Comparison of ENCODE assay signal across 1 cellular context in the genomic region with DNA sequence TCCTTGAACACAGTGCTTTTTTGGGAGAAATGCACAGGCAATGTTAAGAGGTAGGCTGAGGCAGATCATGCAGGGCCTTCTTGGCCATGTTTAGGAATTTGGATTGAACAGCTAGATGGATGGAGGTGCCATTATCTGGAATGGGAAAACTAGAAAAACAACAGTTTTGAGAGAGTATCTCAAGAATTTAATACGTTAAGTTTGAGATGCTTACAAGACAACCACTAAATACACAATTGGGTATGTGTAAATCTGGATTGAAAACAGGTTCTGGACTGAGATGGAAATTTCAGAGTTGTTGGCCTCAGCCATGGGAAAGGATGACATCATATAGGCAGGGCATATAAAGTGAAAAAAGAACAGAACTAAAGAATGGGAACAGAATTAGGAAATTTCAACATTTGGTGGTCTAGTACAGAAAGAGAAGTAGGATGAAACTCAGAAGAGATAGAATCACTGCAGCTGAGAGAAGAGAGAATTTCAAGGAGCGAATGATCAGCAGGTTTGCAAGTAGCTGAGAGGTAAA.
TF ChIP-seq lines count a peak whose summit lies in the region.

No MANE protein-coding gene starts in this region.

TF ChIP-seq in HEK293, 187 proteins besides CTCF, POLR2A, EP300 and RAD21 (continued from another document):
- TF ChIP-seq ZNF248 (tag by site-specific recombination; IDR thresholded peaks at IDR 0.05) (no peak), ZNF701 (tag by site-specific recombination; IDR thresholded peaks at IDR 0.05) (no peak), ZNF629 (tag by site-specific recombination; IDR thresholded peaks at IDR 0.05) (0 out of 2 replicates have a peak, but pooled peaks have one; percentile 12), ZBTB7A (tag by site-specific recombination; IDR thresholded peaks at IDR 0.05; ENCODE audit: low read depth) (no peak), ZNF202 (tag by site-specific recombination; IDR thresholded peaks at IDR 0.05; ENCODE audit: borderline replicate concordance) (no peak), ZNF37A (tag by site-specific recombination; IDR thresholded peaks at IDR 0.05) (no peak), ZNF707 (tag by site-specific recombination; IDR thresholded peaks at IDR 0.05) (no peak), ZFP37 (tag by site-specific recombination; IDR thresholded peaks at IDR 0.05) (no peak), ZNF585B (tag by site-specific recombination; IDR thresholded peaks at IDR 0.05) (no peak), ZNF571 (tag by site-specific recombination; IDR thresholded peaks at IDR 0.05) (no peak), ZNF2 (tag by site-specific recombination; IDR thresholded peaks at IDR 0.05) (no peak), ZNF558 (tag by site-specific recombination; IDR thresholded peaks at IDR 0.05) (no peak), ZNF600 (tag by site-specific recombination; IDR thresholded peaks at IDR 0.05) (peak; percentile 92)
- TF ChIP-seq, protein P1, sequence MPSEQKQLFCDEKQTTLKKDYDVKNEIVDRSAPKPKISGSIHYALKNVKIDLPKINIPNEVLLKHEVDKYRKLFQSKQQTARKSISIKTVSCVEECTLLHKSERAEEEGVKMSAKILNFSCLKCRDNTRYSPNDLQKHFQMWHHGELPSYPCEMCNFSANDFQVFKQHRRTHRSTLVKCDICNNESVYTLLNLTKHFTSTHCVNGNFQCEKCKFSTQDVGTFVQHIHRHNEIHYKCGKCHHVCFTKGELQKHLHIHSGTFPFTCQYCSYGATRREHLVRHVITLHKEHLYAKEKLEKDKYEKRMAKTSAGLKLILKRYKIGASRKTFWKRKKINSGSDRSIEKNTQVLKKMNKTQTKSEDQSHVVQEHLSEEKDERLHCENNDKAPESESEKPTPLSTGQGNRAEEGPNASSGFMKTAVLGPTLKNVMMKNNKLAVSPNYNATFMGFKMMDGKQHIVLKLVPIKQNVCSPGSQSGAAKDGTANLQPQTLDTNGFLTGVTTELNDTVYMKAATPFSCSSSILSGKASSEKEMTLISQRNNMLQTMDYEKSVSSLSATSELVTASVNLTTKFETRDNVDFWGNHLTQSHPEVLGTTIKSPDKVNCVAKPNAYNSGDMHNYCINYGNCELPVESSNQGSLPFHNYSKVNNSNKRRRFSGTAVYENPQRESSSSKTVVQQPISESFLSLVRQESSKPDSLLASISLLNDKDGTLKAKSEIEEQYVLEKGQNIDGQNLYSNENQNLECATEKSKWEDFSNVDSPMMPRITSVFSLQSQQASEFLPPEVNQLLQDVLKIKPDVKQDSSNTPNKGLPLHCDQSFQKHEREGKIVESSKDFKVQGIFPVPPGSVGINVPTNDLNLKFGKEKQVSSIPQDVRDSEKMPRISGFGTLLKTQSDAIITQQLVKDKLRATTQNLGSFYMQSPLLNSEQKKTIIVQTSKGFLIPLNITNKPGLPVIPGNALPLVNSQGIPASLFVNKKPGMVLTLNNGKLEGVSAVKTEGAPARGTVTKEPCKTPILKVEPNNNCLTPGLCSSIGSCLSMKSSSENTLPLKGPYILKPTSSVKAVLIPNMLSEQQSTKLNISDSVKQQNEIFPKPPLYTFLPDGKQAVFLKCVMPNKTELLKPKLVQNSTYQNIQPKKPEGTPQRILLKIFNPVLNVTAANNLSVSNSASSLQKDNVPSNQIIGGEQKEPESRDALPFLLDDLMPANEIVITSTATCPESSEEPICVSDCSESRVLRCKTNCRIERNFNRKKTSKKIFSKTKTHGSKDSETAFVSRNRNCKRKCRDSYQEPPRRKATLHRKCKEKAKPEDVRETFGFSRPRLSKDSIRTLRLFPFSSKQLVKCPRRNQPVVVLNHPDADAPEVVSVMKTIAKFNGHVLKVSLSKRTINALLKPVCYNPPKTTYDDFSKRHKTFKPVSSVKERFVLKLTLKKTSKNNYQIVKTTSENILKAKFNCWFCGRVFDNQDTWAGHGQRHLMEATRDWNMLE (tag by site-specific recombination; conservative IDR thresholded peaks at IDR 0.05; ENCODE audit: low read depth): no peak
- TF ChIP-seq, protein P2, sequence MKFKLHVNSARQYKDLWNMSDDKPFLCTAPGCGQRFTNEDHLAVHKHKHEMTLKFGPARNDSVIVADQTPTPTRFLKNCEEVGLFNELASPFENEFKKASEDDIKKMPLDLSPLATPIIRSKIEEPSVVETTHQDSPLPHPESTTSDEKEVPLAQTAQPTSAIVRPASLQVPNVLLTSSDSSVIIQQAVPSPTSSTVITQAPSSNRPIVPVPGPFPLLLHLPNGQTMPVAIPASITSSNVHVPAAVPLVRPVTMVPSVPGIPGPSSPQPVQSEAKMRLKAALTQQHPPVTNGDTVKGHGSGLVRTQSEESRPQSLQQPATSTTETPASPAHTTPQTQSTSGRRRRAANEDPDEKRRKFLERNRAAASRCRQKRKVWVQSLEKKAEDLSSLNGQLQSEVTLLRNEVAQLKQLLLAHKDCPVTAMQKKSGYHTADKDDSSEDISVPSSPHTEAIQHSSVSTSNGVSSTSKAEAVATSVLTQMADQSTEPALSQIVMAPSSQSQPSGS (tag by site-specific recombination; IDR thresholded peaks at IDR 0.05; ENCODE audit: low read depth): peak; percentile 86
- TF ChIP-seq, protein P3, sequence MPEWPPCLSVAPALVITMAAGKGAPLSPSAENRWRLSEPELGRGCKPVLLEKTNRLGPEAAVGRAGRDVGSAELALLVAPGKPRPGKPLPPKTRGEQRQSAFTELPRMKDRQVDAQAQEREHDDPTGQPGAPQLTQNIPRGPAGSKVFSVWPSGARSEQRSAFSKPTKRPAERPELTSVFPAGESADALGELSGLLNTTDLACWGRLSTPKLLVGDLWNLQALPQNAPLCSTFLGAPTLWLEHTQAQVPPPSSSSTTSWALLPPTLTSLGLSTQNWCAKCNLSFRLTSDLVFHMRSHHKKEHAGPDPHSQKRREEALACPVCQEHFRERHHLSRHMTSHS (tag by site-specific recombination; IDR thresholded peaks at IDR 0.05): no peak
- TF ChIP-seq, protein P4, sequence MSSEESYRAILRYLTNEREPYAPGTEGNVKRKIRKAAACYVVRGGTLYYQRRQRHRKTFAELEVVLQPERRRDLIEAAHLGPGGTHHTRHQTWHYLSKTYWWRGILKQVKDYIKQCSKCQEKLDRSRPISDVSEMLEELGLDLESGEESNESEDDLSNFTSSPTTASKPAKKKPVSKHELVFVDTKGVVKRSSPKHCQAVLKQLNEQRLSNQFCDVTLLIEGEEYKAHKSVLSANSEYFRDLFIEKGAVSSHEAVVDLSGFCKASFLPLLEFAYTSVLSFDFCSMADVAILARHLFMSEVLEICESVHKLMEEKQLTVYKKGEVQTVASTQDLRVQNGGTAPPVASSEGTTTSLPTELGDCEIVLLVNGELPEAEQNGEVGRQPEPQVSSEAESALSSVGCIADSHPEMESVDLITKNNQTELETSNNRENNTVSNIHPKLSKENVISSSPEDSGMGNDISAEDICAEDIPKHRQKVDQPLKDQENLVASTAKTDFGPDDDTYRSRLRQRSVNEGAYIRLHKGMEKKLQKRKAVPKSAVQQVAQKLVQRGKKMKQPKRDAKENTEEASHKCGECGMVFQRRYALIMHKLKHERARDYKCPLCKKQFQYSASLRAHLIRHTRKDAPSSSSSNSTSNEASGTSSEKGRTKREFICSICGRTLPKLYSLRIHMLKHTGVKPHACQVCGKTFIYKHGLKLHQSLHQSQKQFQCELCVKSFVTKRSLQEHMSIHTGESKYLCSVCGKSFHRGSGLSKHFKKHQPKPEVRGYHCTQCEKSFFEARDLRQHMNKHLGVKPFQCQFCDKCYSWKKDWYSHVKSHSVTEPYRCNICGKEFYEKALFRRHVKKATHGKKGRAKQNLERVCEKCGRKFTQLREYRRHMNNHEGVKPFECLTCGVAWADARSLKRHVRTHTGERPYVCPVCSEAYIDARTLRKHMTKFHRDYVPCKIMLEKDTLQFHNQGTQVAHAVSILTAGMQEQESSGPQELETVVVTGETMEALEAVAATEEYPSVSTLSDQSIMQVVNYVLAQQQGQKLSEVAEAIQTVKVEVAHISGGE (tag by site-specific recombination; conservative IDR thresholded peaks at IDR 0.05; ENCODE audit: low read depth): no peak
- TF ChIP-seq, protein P5, sequence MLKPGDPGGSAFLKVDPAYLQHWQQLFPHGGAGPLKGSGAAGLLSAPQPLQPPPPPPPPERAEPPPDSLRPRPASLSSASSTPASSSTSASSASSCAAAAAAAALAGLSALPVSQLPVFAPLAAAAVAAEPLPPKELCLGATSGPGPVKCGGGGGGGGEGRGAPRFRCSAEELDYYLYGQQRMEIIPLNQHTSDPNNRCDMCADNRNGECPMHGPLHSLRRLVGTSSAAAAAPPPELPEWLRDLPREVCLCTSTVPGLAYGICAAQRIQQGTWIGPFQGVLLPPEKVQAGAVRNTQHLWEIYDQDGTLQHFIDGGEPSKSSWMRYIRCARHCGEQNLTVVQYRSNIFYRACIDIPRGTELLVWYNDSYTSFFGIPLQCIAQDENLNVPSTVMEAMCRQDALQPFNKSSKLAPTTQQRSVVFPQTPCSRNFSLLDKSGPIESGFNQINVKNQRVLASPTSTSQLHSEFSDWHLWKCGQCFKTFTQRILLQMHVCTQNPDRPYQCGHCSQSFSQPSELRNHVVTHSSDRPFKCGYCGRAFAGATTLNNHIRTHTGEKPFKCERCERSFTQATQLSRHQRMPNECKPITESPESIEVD (tag by site-specific recombination; IDR thresholded peaks at IDR 0.05): 0 out of 2 replicates have a peak, but pooled peaks have one; percentile 17
- TF ChIP-seq, protein P6, sequence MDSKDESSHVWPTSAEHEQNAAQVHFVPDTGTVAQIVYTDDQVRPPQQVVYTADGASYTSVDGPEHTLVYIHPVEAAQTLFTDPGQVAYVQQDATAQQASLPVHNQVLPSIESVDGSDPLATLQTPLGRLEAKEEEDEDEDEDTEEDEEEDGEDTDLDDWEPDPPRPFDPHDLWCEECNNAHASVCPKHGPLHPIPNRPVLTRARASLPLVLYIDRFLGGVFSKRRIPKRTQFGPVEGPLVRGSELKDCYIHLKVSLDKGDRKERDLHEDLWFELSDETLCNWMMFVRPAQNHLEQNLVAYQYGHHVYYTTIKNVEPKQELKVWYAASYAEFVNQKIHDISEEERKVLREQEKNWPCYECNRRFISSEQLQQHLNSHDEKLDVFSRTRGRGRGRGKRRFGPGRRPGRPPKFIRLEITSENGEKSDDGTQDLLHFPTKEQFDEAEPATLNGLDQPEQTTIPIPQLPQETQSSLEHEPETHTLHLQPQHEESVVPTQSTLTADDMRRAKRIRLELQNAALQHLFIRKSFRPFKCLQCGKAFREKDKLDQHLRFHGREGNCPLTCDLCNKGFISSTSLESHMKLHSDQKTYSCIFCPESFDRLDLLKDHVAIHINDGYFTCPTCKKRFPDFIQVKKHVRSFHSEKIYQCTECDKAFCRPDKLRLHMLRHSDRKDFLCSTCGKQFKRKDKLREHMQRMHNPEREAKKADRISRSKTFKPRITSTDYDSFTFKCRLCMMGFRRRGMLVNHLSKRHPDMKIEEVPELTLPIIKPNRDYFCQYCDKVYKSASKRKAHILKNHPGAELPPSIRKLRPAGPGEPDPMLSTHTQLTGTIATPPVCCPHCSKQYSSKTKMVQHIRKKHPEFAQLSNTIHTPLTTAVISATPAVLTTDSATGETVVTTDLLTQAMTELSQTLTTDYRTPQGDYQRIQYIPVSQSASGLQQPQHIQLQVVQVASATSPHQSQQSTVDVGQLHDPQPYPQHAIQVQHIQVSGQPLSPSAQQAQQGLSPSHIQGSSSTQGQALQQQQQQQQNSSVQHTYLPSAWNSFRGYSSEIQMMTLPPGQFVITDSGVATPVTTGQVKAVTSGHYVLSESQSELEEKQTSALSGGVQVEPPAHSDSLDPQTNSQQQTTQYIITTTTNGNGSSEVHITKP (tag by site-specific recombination; IDR thresholded peaks at IDR 0.05): no peak; the same call in 1 of the 2 replicates
